Comparison of ENCODE assay signal across 9 cellular contexts in the genomic region with DNA sequence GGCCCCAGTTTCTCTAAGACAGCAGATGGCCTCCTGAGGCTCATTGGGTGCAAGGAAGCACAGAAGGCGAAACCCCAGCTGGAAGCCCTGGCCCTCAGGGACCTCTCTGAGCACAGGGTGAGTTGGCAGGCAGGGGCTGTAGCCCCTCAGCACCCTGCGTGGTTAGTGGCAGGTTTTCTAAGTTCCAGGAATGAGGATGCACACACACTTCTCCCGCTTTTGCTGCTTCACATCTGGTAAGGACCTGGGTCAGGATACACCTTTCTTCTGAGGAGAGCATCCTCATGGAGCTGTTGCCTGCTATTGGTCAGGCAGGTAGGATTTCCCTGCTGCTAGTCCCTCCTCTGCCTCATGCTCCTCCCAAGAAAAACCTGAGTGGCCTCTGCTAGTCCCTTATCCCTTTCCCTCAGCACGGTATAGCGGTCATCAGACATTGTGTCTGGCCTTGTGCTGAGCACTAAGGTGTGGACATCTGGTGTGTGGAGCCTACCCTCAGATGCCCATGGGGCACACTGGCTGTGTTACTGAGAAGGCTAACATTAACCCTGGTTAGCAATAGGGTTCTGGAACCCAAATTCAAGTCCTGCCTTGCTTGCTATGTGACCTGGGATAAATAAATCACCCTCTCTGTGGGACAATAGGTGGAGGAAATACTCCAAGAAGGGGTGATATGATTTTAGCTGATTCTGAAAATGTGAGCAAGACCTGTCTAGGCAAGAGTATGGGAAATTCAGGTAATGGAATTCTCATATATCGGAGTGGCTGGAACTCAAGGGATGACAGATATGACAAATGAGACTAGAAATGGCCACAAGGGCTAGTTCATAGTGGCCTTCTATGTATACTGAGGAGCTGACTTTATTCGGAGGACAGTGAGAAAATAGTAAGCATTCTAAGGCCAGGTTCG. TPM values are rescaled to one million over a fixed set of nuclear protein-coding genes. Genes with fewer than 3 reads are reported as not detected.
DNase-seq lines count a peak whose midpoint lies in the region; FAIRE-seq and TF ChIP-seq lines count a peak whose summit lies in the region.
"Had no signal": no experiment of that assay in that cellular context is flagged by ENCODE, and none has a peak within 500 bp of the region (broad histone marks: within the 10 kb centered on the region; RNA-seq: fewer than 3 reads in every experiment).

No MANE protein-coding gene starts in this region.

- CTCF ChIA-PET in AG04449 (lab: Yijun Ruan, JAX) = interaction anchor here (1.0 to 1.2 kb wide), 3 partner anchors 23 to 230 kb away, joined by 3 read pairs; no protein-coding TSS in a partner anchor

- H3K36me3 ChIP-seq in muscle layer of duodenum (ENCODE audit: control insufficient read depth in 1 of 2, insufficient read depth in 2 of 2, low read length in 2 of 2) (peaks cover 0 to 8% of the 10 kb centered on the region in 2 donors), WERI-Rb-1 (no peaks in the 10 kb centered on the region), small intestine (ENCODE audit: control insufficient read depth in 2 of 2, insufficient read depth in 2 of 2, low read length in 2 of 2) (no peaks in the 10 kb centered on the region)

- no peaks in the 10 kb centered on the region for H3K9me3 ChIP-seq in muscle layer of duodenum (ENCODE audit: control insufficient read depth in 1 of 2, low read length in 2 of 2)
- H3K9me3 ChIP-seq in WERI-Rb-1 (ENCODE audit: severe bottlenecking) = no peaks in the 10 kb centered on the region
- H3K9me3 ChIP-seq in small intestine (ENCODE audit: control insufficient read depth, low read depth) = no peaks in the 10 kb centered on the region

- no peaks in the 10 kb centered on the region for H3K27me3 ChIP-seq in muscle layer of duodenum (ENCODE audit: low read depth, low read length)
- H3K27me3 ChIP-seq in WERI-Rb-1 (ENCODE audit: insufficient read depth, low read depth, severe bottlenecking) = peaks cover 2% of the 10 kb centered on the region
- H3K27me3 ChIP-seq in small intestine (ENCODE audit: control insufficient read depth in 2 of 2, insufficient read depth in 2 of 2, low read length in 2 of 2) = no peaks in the 10 kb centered on the region

- TF ChIP-seq CTCF in AG04449 (IDR thresholded peaks at IDR 0.05; ENCODE audit: insufficient read depth, low read length, missing control alignments) (no peak), HFF-Myc (IDR thresholded peaks at IDR 0.05; ENCODE audit: low read depth, low read length, missing control alignments) (no peak), GM13977 (IDR thresholded peaks at IDR 0.05; ENCODE audit: extremely low read depth, insufficient read depth, missing control alignments) (no peak), WERI-Rb-1 (IDR thresholded peaks at IDR 0.05; ENCODE audit: low read depth, low read length) (no peak)

- POLR2A ChIA-PET in AG04449 (lab: Yijun Ruan, JAX) = no interaction called here

- DNase-seq in AG04449 (ENCODE audit: low read depth, low spot score) (no peak), HFF-Myc (ENCODE audit: extremely low read depth, low read depth) (no peak), caudate nucleus (lab: John Stamatoyannopoulos, UW) (no peak), GM13977 (ENCODE audit: low spot score) (no peak), WERI-Rb-1 (no peak), small intestine (no peak), NCI-H2227 (lab: John Stamatoyannopoulos, UW; ENCODE audit: unreplicated experiment) (no peak)
- DNase-seq: NCI-H748 treated with DMSO at 0.1 percent for 48 hours had no signal

- H3K27ac ChIP-seq in caudate nucleus (ENCODE audit: low read depth, low read length) (peak overlapping the region; percentile 16), muscle layer of duodenum (ENCODE audit: low read length) (peak overlapping the region; percentile 19), WERI-Rb-1 (no peak overlapping the region), small intestine (ENCODE audit: low read depth in 1 of 2, low read length in 1 of 2) (peak overlapping the region in 1 of 2 donors; percentile 15)

- in situ Hi-C loops in GM13977 (cut with MboI; ENCODE audit: low pct_unique_long_range_greater_than_20kb, low sequenced_read_pairs, unreplicated experiment) = no loop called here

- FAIRE-seq in small intestine (lab: Jason Lieb, UNC) = no peak

- WGBS in small intestine, 3 donors = 83 to 89% (median 87%) methylated on average over 8 of the region's 8 CpGs

- H3K4me1 ChIP-seq in muscle layer of duodenum (ENCODE audit: control insufficient read depth in 1 of 2, insufficient read depth in 2 of 2, low read length in 2 of 2) = peaks cover 5% of the 10 kb centered on the region in 2 donors
- peaks cover 2 to 6% of the 10 kb centered on the region in 2 donors for H3K4me1 ChIP-seq in small intestine (ENCODE audit: control insufficient read depth in 2 of 2, insufficient read depth in 1 of 2, low read depth in 1 of 2, low read length in 1 of 2)

- H3K4me3 ChIP-seq in AG04449 (ENCODE audit: low read depth, low read length) (peak overlapping the region; percentile 72), HFF-Myc (replicated peaks; ENCODE audit: low read depth, low read length) (peak overlapping the region; percentile 89), muscle layer of duodenum (ENCODE audit: low read depth in 1 of 2, low read length in 2 of 2) (peak overlapping the region; percentile 70 to 71), WERI-Rb-1 (ENCODE audit: low read depth, low read length) (no peak overlapping the region), small intestine (ENCODE audit: low read depth in 1 of 2, low read length in 2 of 2) (peak overlapping the region in 1 of 2 donors; percentile 72)

RNA-seq across cellular contexts. Expression of gene SLC22A4, which starts 1.6 kb away (rescaled TPM):
- polyA plus RNA-seq in small intestine = 1 to 10 TPM; 1.5 to 5.7 (median 4.2) TPM

RNA-seq across cellular contexts. Expression of gene PDLIM4, which starts 38.3 kb away (rescaled TPM):
- 10 to 100 TPM in 1 of 3 donors, 1 to 10 TPM in 2; 2.5 to 14.2 (median 5.9) TPM for polyA plus RNA-seq in small intestine
